12 cellular contexts compared by ENCODE assay signal in the genomic region with DNA sequence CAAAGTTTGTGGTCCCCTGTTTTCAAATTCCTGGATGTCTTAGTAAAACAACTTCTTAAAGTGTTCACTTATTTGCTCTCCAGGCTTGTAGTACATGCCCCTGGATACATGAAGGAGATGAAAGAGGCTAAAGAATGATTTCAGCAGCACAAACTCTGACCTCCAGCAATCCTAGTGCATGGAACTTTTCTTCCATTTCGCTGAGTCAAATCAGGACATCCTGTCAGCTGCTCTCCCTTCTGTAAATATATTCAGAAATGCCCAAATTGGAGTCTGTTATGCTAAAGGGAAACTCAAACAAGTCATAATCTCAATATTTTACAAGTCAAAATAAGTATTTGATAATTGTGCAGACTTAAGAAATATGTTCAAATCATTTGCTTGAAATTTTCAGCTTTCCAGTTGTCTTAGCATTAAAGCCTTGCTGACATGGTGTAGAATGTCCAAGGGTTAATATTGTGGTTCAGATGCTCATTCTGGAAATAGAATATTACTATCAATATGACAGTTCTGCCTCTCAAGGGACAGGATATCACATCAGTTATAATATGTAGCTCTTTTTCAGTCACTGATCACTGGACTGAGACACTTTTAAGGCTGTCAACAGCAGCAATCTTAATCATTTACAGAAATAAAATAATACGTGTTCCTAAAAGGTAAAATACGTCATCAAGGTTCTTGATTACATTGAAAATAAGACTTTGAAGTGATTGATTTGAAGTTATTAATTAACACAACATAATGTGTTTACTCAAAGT.
A peak's percentile ranks its signal among the peaks of the same experiment; 100 is the strongest.
DNase-seq lines count a peak whose midpoint lies in the region; ATAC-seq and TF ChIP-seq lines count a peak whose summit lies in the region.
"Had no signal": no experiment of that assay in that cellular context is flagged by ENCODE, and none has a peak within 500 bp of the region (broad histone marks: within the 10 kb centered on the region; RNA-seq: fewer than 3 reads in every experiment).

No MANE protein-coding gene starts in this region.

- H3K4me3 Mint-ChIP-seq in HFFc6 = no peak overlapping the region
- H3K4me3 Mint-ChIP-seq: brain had no signal

- H3K4me3 ChIP-seq in neural cell (ENCODE audit: low read length) = no peak overlapping the region
- H3K4me3 ChIP-seq: GM23248 had no signal

- no peaks in the 10 kb centered on the region for H4K20me1 ChIP-seq in neural cell (ENCODE audit: insufficient read depth)

- H3K4me1 Mint-ChIP-seq in HFFc6 (ENCODE audit: low read depth) = peaks cover 15% of the 10 kb centered on the region; the same call in 1 of the 2 replicates

- no peak overlapping the region for H2AFZ ChIP-seq in neural cell (ENCODE audit: low read depth, low read length)
- H2AFZ ChIP-seq: GM23248 had no signal

- TF ChIP-seq CTCF in neural cell (IDR thresholded peaks at IDR 0.05; ENCODE audit: poor library complexity, severe bottlenecking) (no peak), HFFc6 (IDR thresholded peaks at IDR 0.05) (no peak)

- no peak overlapping the region for H3K9ac ChIP-seq in neural cell (ENCODE audit: low read length)
- H3K9ac ChIP-seq: GM23248 had no signal

- H3K9me3 Mint-ChIP-seq in HFFc6 = no peaks in the 10 kb centered on the region

- DNase-seq in islet precursor cell (no peak), NOMO-1 treated with DMSO at 0.1 percent for 48 hours (lab: John Stamatoyannopoulos, UW; ENCODE audit: unreplicated experiment) (no peak), HFFc6 (no peak), NOMO-1 treated with dmso at 0.1 percent for 144 hours (lab: John Stamatoyannopoulos, UW; ENCODE audit: unreplicated experiment) (no peak)
- DNase-seq: DMS 273 treated with DMSO at 0.1 percent for 48 hours, foreskin keratinocyte, GM23248 had no signal

- H3K9me3 ChIP-seq in neural cell (ENCODE audit: low read length) = no peaks in the 10 kb centered on the region

- TF ChIP-seq RAD21 in neural cell (conservative IDR thresholded peaks at IDR 0.05) = no peak

- no peak overlapping the region; the same call in 1 of the 2 replicates for H3K27ac Mint-ChIP-seq in HFFc6
- H3K27ac Mint-ChIP-seq: brain had no signal

- H3K27me3 Mint-ChIP-seq in HFFc6 (ENCODE audit: insufficient read depth) = no peaks in the 10 kb centered on the region
- H3K27me3 Mint-ChIP-seq: brain had no signal

- no peaks in the 10 kb centered on the region for H3K79me2 ChIP-seq in neural cell (replicated peaks; ENCODE audit: insufficient read depth, low read length)

- ATAC-seq in GM18909 (IDR thresholded peaks at IDR 0.05; ENCODE audit: poor library complexity, unreplicated experiment) = peak; percentile 87
- peak; percentile 84 for ATAC-seq in HG02588 (IDR thresholded peaks at IDR 0.05; ENCODE audit: unreplicated experiment)
- ATAC-seq in HG03439 (IDR thresholded peaks at IDR 0.05; ENCODE audit: unreplicated experiment) = peak; percentile 69
- ATAC-seq: foreskin keratinocyte had no signal

- H3K36me3 Mint-ChIP-seq in HFFc6 (ENCODE audit: low read depth) = no peaks in the 10 kb centered on the region
- H3K36me3 Mint-ChIP-seq: brain had no signal

- H3K27ac ChIP-seq in neural cell (ENCODE audit: low read length) = no peak overlapping the region
- H3K27ac ChIP-seq: foreskin keratinocyte, GM23248 had no signal

- H3F3A ChIP-seq in neural cell (ENCODE audit: insufficient read depth, low read length, poor library complexity, severe bottlenecking) = peaks cover 4% of the 10 kb centered on the region

- H3K9me2 ChIP-seq in neural cell (ENCODE audit: insufficient read depth, low read length) = no peaks in the 10 kb centered on the region

- no peak overlapping the region for H3K4me2 ChIP-seq in neural cell (ENCODE audit: low read length)

- no peaks in the 10 kb centered on the region for H3K36me3 ChIP-seq in neural cell (ENCODE audit: insufficient read depth, low read length)

- peak; percentile 71 for TF ChIP-seq EP300 in neural cell (conservative IDR thresholded peaks at IDR 0.05; ENCODE audit: poor library complexity, severe bottlenecking)

- H3K27me3 ChIP-seq in neural cell (ENCODE audit: insufficient read depth, low read depth, low read length) = no peaks in the 10 kb centered on the region
- H3K27me3 ChIP-seq: foreskin keratinocyte had no signal

TF ChIP-seq in neural cell, 6 proteins besides CTCF, POLR2A, EP300 and RAD21:
- TF ChIP-seq EZH2 (IDR thresholded peaks at IDR 0.05; ENCODE audit: borderline replicate concordance, insufficient read depth, low read length, poor library complexity, severe bottlenecking) (no peak), SMC3 (conservative IDR thresholded peaks at IDR 0.05; ENCODE audit: poor library complexity) (no peak), TAF1 (IDR thresholded peaks at IDR 0.05; ENCODE audit: low read depth) (no peak), MXI1 (conservative IDR thresholded peaks at IDR 0.05; ENCODE audit: poor library complexity, severe bottlenecking) (no peak), POLR2AphosphoS5 (IDR thresholded peaks at IDR 0.05) (peak; percentile 64)
- TF ChIP-seq, protein P1, sequence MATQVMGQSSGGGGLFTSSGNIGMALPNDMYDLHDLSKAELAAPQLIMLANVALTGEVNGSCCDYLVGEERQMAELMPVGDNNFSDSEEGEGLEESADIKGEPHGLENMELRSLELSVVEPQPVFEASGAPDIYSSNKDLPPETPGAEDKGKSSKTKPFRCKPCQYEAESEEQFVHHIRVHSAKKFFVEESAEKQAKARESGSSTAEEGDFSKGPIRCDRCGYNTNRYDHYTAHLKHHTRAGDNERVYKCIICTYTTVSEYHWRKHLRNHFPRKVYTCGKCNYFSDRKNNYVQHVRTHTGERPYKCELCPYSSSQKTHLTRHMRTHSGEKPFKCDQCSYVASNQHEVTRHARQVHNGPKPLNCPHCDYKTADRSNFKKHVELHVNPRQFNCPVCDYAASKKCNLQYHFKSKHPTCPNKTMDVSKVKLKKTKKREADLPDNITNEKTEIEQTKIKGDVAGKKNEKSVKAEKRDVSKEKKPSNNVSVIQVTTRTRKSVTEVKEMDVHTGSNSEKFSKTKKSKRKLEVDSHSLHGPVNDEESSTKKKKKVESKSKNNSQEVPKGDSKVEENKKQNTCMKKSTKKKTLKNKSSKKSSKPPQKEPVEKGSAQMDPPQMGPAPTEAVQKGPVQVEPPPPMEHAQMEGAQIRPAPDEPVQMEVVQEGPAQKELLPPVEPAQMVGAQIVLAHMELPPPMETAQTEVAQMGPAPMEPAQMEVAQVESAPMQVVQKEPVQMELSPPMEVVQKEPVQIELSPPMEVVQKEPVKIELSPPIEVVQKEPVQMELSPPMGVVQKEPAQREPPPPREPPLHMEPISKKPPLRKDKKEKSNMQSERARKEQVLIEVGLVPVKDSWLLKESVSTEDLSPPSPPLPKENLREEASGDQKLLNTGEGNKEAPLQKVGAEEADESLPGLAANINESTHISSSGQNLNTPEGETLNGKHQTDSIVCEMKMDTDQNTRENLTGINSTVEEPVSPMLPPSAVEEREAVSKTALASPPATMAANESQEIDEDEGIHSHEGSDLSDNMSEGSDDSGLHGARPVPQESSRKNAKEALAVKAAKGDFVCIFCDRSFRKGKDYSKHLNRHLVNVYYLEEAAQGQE (IDR thresholded peaks at IDR 0.05; ENCODE audit: borderline replicate concordance) = no peak
TF ChIP-seq in neural cell: peak in this region for 1.
